27 cellular contexts compared by ENCODE assay signal in the genomic region with DNA sequence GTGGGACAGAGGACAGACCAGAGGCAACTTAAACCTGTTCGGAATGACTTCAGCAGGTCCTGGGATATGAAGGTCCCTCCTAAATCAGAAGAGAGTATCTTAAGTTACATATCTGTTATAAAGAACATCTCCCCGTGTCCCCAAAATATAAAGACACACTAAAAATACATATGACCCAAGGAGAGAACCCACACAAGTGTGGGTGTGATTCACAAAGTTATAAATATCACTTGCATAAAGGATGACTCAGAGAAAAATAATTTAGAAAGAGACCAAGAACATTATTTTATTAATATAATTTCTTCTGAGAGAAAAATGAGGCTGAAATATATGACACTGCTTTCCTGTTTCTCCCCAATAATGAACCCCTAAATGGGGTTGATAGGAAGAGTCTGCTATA. TPM values are rescaled to one million over a fixed set of nuclear protein-coding genes. Genes with fewer than 3 reads are reported as not detected.
DNase-seq lines count a peak whose midpoint lies in the region; ATAC-seq, FAIRE-seq and TF ChIP-seq lines count a peak whose summit lies in the region.
"Had no signal": no experiment of that assay in that cellular context is flagged by ENCODE, and none has a peak within 500 bp of the region (broad histone marks: within the 10 kb centered on the region; RNA-seq: fewer than 3 reads in every experiment).

No MANE protein-coding gene starts in this region.

- no peak overlapping the region for H2AK5ac ChIP-seq in mesenchymal stem cell (ENCODE audit: low read length, severe bottlenecking)

- H3K27ac ChIP-seq in GM12878 (ENCODE audit: control insufficient read depth, insufficient read depth) (no peak overlapping the region), mesenchymal stem cell (ENCODE audit: low read length, poor library complexity, severe bottlenecking) (no peak overlapping the region)
- H3K27ac ChIP-seq: left ventricle myocardium inferior, Peyer's patch, SK-N-MC had no signal

- no TSS peak for BruUV-seq in GM12878 (replicated peaks; lab: Mats Ljungman, UMichigan)

- RAD21 ChIA-PET in GM12878 (lab: Charles Lee; ENCODE audit: unreplicated experiment), result interaction anchor here (1.3 to 4.5 kb wide), 6 partner anchors 12 to 208 kb away, joined by 3 to 41 read pairs (median 6); no protein-coding TSS in a partner anchor

- SMC1A ChIA-PET in GM12878 (lab: Charles Lee; ENCODE audit: uncharacterized antibody, unreplicated experiment), result interaction anchor here (1.6 to 4.9 kb wide), 3 partner anchors 13 to 717 kb away, joined by 4 to 92 read pairs (median 20); partner anchors contain the start of gene OR5B21

- no peaks in the 10 kb centered on the region for H3K27me3 ChIP-seq in GM12878 (replicated peaks in 1 of 2; ENCODE audit: control insufficient read depth in 2 of 2, insufficient read depth in 2 of 2, low read length in 1 of 2)
- H3K27me3 ChIP-seq in mesenchymal stem cell (ENCODE audit: control insufficient read depth in 1 of 2, insufficient read depth in 1 of 2, low read length in 2 of 2), result no peaks in the 10 kb centered on the region
- H3K27me3 ChIP-seq: Peyer's patch had no signal

- in situ Hi-C loops in GM12878 (cut with MboI), result no loop called here

- no peak for DNase-seq in stimulated activated naive CD8-positive, alpha-beta T cell treated with anti-CD3 and anti-CD28 coated beads, Interleukin-15, Interleukin-2, amounts not matched to agents 100 U/mL and 50 U/mL, for 24 hours
- no peak for DNase-seq in GM12878 (ENCODE audit: low read depth, low spot score)
- no peak for DNase-seq in mesenchymal stem cell
- no peak for DNase-seq in germinal center (ENCODE audit: low spot score)
- DNase-seq in GM20000 (ENCODE audit: low spot score), result no peak
- no peak for DNase-seq in NCI-H1048 (lab: John Stamatoyannopoulos, UW)
- DNase-seq: activated naive CD4-positive, alpha-beta T cell treated with anti-CD3 and anti-CD28 coated beads, Interleukin-2, amount 50 U/mL, for 16 hours; activated T-cell treated with anti-CD3 and anti-CD28 coated beads, Interleukin-2, amount 50 U/mL, for 4 hours; dermis blood vessel endothelial cell; erythroblast; GDM1; glutamatergic neuron; left ventricle myocardium inferior; mucosa of descending colon; NCI-H1092; NCI-H2029 treated with DMSO at 0.1 percent for 48 hours; NCI-H446 treated with DMSO at 0.1 percent for 48 hours; Peyer's patch; retina; stimulated activated naive CD4-positive, alpha-beta T cell; T-helper 9 cell had no signal

- H2AFZ ChIP-seq in GM12878 (ENCODE audit: control insufficient read depth, low read depth, low read length) (no peak overlapping the region), mesenchymal stem cell (ENCODE audit: low read depth, low read length) (no peak overlapping the region)

- no peaks in the 10 kb centered on the region for H3K79me2 ChIP-seq in GM12878 (ENCODE audit: control insufficient read depth, insufficient read depth, low read length)

- ATAC-seq in stimulated activated naive CD8-positive, alpha-beta T cell treated with anti-CD3 and anti-CD28 coated beads, Interleukin-15, Interleukin-2, amounts not matched to agents 100 U/mL and 50 U/mL, for 24 hours, result no peak
- ATAC-seq in GM12878 (no peak; the same call in 2 of the 3 replicates), GM18870 (IDR thresholded peaks at IDR 0.05; ENCODE audit: unreplicated experiment) (no peak)
- ATAC-seq: activated T-cell treated with anti-CD3 and anti-CD28 coated beads, Interleukin-2, amount 50 U/mL, for 4 hours; mucosa of descending colon had no signal

- peak overlapping the region; percentile 10 for H3K27ac Mint-ChIP-seq in stimulated activated naive CD8-positive, alpha-beta T cell treated with anti-CD3 and anti-CD28 coated beads, Interleukin-15, Interleukin-2, amounts not matched to agents 100 ng/mL and 50 ng/mL, for 24 hours
- H3K27ac Mint-ChIP-seq: brain, CD14-positive monocyte had no signal

- no peak overlapping the region for H2BK12ac ChIP-seq in mesenchymal stem cell (ENCODE audit: low read length in 2 of 2)

- TF ChIP-seq CTCF in GM12878 (IDR thresholded peaks at IDR 0.05 in 2 of 3, conservative IDR thresholded peaks at IDR 0.05 in 1 of 3; ENCODE audit: control insufficient read depth in 2 of 3, extremely low read depth in 1 of 3, insufficient read depth in 1 of 3, low read depth in 3 of 3, low read length in 3 of 3) (no peak), GM20000 (IDR thresholded peaks at IDR 0.05; ENCODE audit: extremely low read depth, missing control alignments) (no peak)

- H3K9me3 ChIP-seq in GM12878 (replicated peaks; ENCODE audit: control insufficient read depth, insufficient read depth, low read length), result no peaks in the 10 kb centered on the region
- H3K9me3 ChIP-seq in mesenchymal stem cell (ENCODE audit: control insufficient read depth, low read length), result no peaks in the 10 kb centered on the region
- H3K9me3 ChIP-seq: left ventricle myocardium inferior, mucosa of descending colon, Peyer's patch had no signal

- H3K4me2 ChIP-seq in GM12878 (ENCODE audit: control insufficient read depth, insufficient read depth) (no peak overlapping the region), mesenchymal stem cell (ENCODE audit: low read length, poor library complexity, severe bottlenecking) (no peak overlapping the region)

- no peak overlapping the region for H3K14ac ChIP-seq in mesenchymal stem cell (ENCODE audit: low read length in 2 of 2)

- no peaks in the 10 kb centered on the region for H3K9me3 Mint-ChIP-seq in stimulated activated naive CD8-positive, alpha-beta T cell treated with anti-CD3 and anti-CD28 coated beads, Interleukin-15, Interleukin-2, amounts not matched to agents 100 ng/mL and 50 ng/mL, for 24 hours
- H3K9me3 Mint-ChIP-seq: activated T-cell treated with anti-CD3 and anti-CD28 coated beads, Interleukin-2, amount 50 U/mL, for 4 hours; brain had no signal

- H2BK5ac ChIP-seq in mesenchymal stem cell (ENCODE audit: low read depth, low read length, poor library complexity, severe bottlenecking), result no peak overlapping the region

- H3K4me3 ChIP-seq in GM12878 (no peak overlapping the region), mesenchymal stem cell (ENCODE audit: insufficient read depth in 1 of 2, low read depth in 1 of 2, low read length in 2 of 2) (no peak overlapping the region)
- H3K4me3 ChIP-seq: left ventricle myocardium inferior, mucosa of descending colon, Peyer's patch, SK-N-MC had no signal

- H3K4me1 ChIP-seq in GM12878 (ENCODE audit: control insufficient read depth, insufficient read depth, low read length), result peaks cover 9% of the 10 kb centered on the region; the same call in 1 of the 2 replicates
- no peaks in the 10 kb centered on the region for H3K4me1 ChIP-seq in mesenchymal stem cell (ENCODE audit: control insufficient read depth, insufficient read depth, low read depth, low read length)
- H3K4me1 ChIP-seq: Peyer's patch had no signal

- TF ChIP-seq RAD21 in GM12878 (IDR thresholded peaks at IDR 0.05; ENCODE audit: insufficient read depth, low read depth, low read length), result no peak

- no peak for TF ChIP-seq POLR2A in GM12878 (IDR thresholded peaks at IDR 0.05; ENCODE audit: low read depth, low read length)

- no peak overlapping the region for H2BK15ac ChIP-seq in mesenchymal stem cell (ENCODE audit: low read depth, poor library complexity, severe bottlenecking)

- intact Hi-C loops in GM12878 (cut with micrococcal nuclease; ENCODE audit: unreplicated experiment), result no loop called here

- CTCF ChIA-PET in GM12878 (lab: Yijun Ruan, JAX), result interaction anchor here (1.5 to 3.3 kb wide), 3 partner anchors 11 to 30 kb away, joined by 5 to 35 read pairs (median 6); no protein-coding TSS in a partner anchor

- H3K4me3 Mint-ChIP-seq in stimulated activated naive CD8-positive, alpha-beta T cell treated with anti-CD3 and anti-CD28 coated beads, Interleukin-15, Interleukin-2, amounts not matched to agents 100 ng/mL and 50 ng/mL, for 24 hours, result no peak overlapping the region
- H3K4me3 Mint-ChIP-seq: activated T-cell treated with anti-CD3 and anti-CD28 coated beads, Interleukin-2, amount 50 U/mL, for 4 hours; brain; CD14-positive monocyte had no signal

- H3K27me3 Mint-ChIP-seq in stimulated activated naive CD8-positive, alpha-beta T cell treated with anti-CD3 and anti-CD28 coated beads, Interleukin-15, Interleukin-2, amounts not matched to agents 100 ng/mL and 50 ng/mL, for 24 hours, result no peaks in the 10 kb centered on the region
- H3K27me3 Mint-ChIP-seq: brain had no signal

- no peak for FAIRE-seq in GM12878 (lab: Jason Lieb, UNC)

- no peak for TF ChIP-seq EP300 in GM12878 (IDR thresholded peaks at IDR 0.05; ENCODE audit: borderline replicate concordance in 1 of 2, control insufficient read depth in 1 of 2, low read depth in 2 of 2, low read length in 2 of 2)

- H3K4me1 Mint-ChIP-seq in stimulated activated naive CD8-positive, alpha-beta T cell treated with anti-CD3 and anti-CD28 coated beads, Interleukin-15, Interleukin-2, amounts not matched to agents 100 ng/mL and 50 ng/mL, for 24 hours (ENCODE audit: low read depth), result peaks cover 47% of the 10 kb centered on the region

- H3K4ac ChIP-seq in mesenchymal stem cell (ENCODE audit: low read depth in 1 of 2, low read length in 2 of 2), result no peak overlapping the region

- no peak overlapping the region for H3K23ac ChIP-seq in mesenchymal stem cell (ENCODE audit: low read length in 2 of 2)

- 54% methylated on average over 2 of the region's 2 CpGs for WGBS in GM12878 (ENCODE audit: insufficient coverage, insufficient replicate concordance, low lambda C conversion rate, missing lambda C conversion rate)
- no CpG with 5 or more reads among the region's 2 CpGs for WGBS in mesenchymal stem cell

- H3K18ac ChIP-seq in mesenchymal stem cell (ENCODE audit: low read depth in 1 of 2, low read length in 2 of 2), result no peak overlapping the region

- H2BK120ac ChIP-seq in mesenchymal stem cell (ENCODE audit: low read depth, low read length), result no peak overlapping the region

- H3K36me3 ChIP-seq in GM12878 (ENCODE audit: control insufficient read depth in 2 of 2, insufficient read depth in 2 of 2, low read length in 1 of 2), result 0 out of 4 replicates have a peak, but pooled peaks cover 0 to 3% of the 10 kb centered on the region in 2 experiments
- H3K36me3 ChIP-seq in mesenchymal stem cell (ENCODE audit: control insufficient read depth in 1 of 2, insufficient read depth in 2 of 2, low read depth in 1 of 2, low read length in 2 of 2), result peaks cover 0 to 6% of the 10 kb centered on the region in 2 experiments
- H3K36me3 ChIP-seq: left ventricle myocardium inferior, Peyer's patch had no signal

- H4K20me1 ChIP-seq in GM12878 (ENCODE audit: control insufficient read depth, insufficient read depth), result no peaks in the 10 kb centered on the region

- H3K36me3 Mint-ChIP-seq in stimulated activated naive CD8-positive, alpha-beta T cell treated with anti-CD3 and anti-CD28 coated beads, Interleukin-15, Interleukin-2, amounts not matched to agents 100 ng/mL and 50 ng/mL, for 24 hours (ENCODE audit: low read depth), result peaks cover 3% of the 10 kb centered on the region
- H3K36me3 Mint-ChIP-seq: brain, CD14-positive monocyte had no signal

- POLR2A ChIA-PET in GM12878 (lab: Charles Lee), result no interaction called here

- H3K9ac ChIP-seq in GM12878 (ENCODE audit: control insufficient read depth, insufficient read depth, low read length), result no peak overlapping the region
- peak overlapping the region; percentile 42 for H3K9ac ChIP-seq in mesenchymal stem cell (ENCODE audit: low read length)

- no peak overlapping the region for H4K91ac ChIP-seq in mesenchymal stem cell (ENCODE audit: low read length)

- no peak overlapping the region for H4K8ac ChIP-seq in mesenchymal stem cell (ENCODE audit: low read length)

- H3K79me1 ChIP-seq in mesenchymal stem cell (replicated peaks; ENCODE audit: low read length, poor library complexity, severe bottlenecking), result no peaks in the 10 kb centered on the region

RNA-seq across cellular contexts. Expression of gene OR5B21, which starts 14.2 kb away (rescaled TPM):
- 4.4 and 6.8 TPM in 2 replicates for total RNA-seq in GM12878 (2013; cell fraction: nucleolus; rRNA removed)
- total RNA-seq in GM12878 (2014; rRNA removed), result 0.11 TPM in 1 of 2 replicates, not detected in the other
- total RNA-seq in GM12878 (2014; rRNA removed; fragmentation: Illumina TruSeq; extraction: Trizol), result 0.22 and 0.41 TPM in 2 replicates
- total RNA-seq in GM12878 (2021), result not detected in 2 replicates
- polyA plus RNA-seq in GM12878 (2011; ENCODE audit: low read depth), result not detected
- 0.40 and 0.41 TPM in 2 replicates for polyA plus RNA-seq in GM12878 (2011; rRNA removed)
- polyA plus RNA-seq in GM12878 (2011; cell fraction: cytosol; rRNA removed), result 0.13 TPM in 1 of 2 replicates, not detected in the other
- polyA plus RNA-seq in GM12878 (2011; cell fraction: nucleus; rRNA removed), result 1.6 and 2.6 TPM in 2 replicates
- polyA plus RNA-seq in GM12878 (2012), result not detected in 2 replicates
- 0.22 TPM in 1 of 2 replicates, not detected in the other for polyA plus RNA-seq in GM12878 (2014; fragmentation: Illumina TruSeq; extraction: Trizol)
- polyA plus RNA-seq in GM12878 (2014; fragmentation: Nextera tagmentation; extraction: Ambion mirVana), result not detected
- polyA plus RNA-seq in GM12878 (2014; rRNA removed), result not detected in 2 replicates
- not detected for polyA plus RNA-seq in GM12878 (2016; fragmentation: Nextera tagmentation; extraction: Ambion mirVana)
- polyA minus RNA-seq in GM12878 (2011; rRNA and poly(A)+ RNA removed), result 7.3 and 10.6 TPM in 2 replicates
- not detected in 2 replicates for polyA minus RNA-seq in GM12878 (2011; cell fraction: cytosol; rRNA and poly(A)+ RNA removed)
- 6.8 and 12.3 TPM in 2 replicates for polyA minus RNA-seq in GM12878 (2011; cell fraction: nucleus; rRNA and poly(A)+ RNA removed)
- not detected for polyA plus RNA-seq in mesenchymal stem cell (2013, experiment 1 of 2)
- polyA plus RNA-seq in mesenchymal stem cell (2013, experiment 2 of 2), result not detected
- total RNA-seq: A172; activated T-cell treated with anti-CD3 and anti-CD28 coated beads, Interleukin-2, amount 50 U/mL, for 4 hours; dermis blood vessel endothelial cell; left ventricle myocardium inferior; mucosa of descending colon; Peyer's patch had no signal
- polyA plus RNA-seq: CD14-positive monocyte had no signal

RNA-seq across cellular contexts. Expression of gene OR5B12, which starts 51.6 kb away (rescaled TPM):
- 0.51 and 1.0 TPM in 2 replicates for total RNA-seq in GM12878 (2013; cell fraction: nucleolus; rRNA removed)
- total RNA-seq in GM12878 (2014; rRNA removed), result not detected in 2 replicates
- total RNA-seq in GM12878 (2014; rRNA removed; fragmentation: Illumina TruSeq; extraction: Trizol), result not detected in 2 replicates
- total RNA-seq in GM12878 (2021), result not detected in 2 replicates
- not detected for polyA plus RNA-seq in GM12878 (2011; ENCODE audit: low read depth)
- 0.29 and 0.35 TPM in 2 replicates for polyA plus RNA-seq in GM12878 (2011; rRNA removed)
- polyA plus RNA-seq in GM12878 (2011; cell fraction: cytosol; rRNA removed), result 0.15 and 0.25 TPM in 2 replicates
- polyA plus RNA-seq in GM12878 (2011; cell fraction: nucleus; rRNA removed), result 0.31 and 0.61 TPM in 2 replicates
- not detected in 2 replicates for polyA plus RNA-seq in GM12878 (2012)
- polyA plus RNA-seq in GM12878 (2014; fragmentation: Illumina TruSeq; extraction: Trizol), result not detected in 2 replicates
- polyA plus RNA-seq in GM12878 (2014; fragmentation: Nextera tagmentation; extraction: Ambion mirVana), result not detected
- not detected in 2 replicates for polyA plus RNA-seq in GM12878 (2014; rRNA removed)
- not detected for polyA plus RNA-seq in GM12878 (2016; fragmentation: Nextera tagmentation; extraction: Ambion mirVana)
- polyA minus RNA-seq in GM12878 (2011; rRNA and poly(A)+ RNA removed), result 0.59 and 0.93 TPM in 2 replicates
- not detected in 2 replicates for polyA minus RNA-seq in GM12878 (2011; cell fraction: cytosol; rRNA and poly(A)+ RNA removed)
- polyA minus RNA-seq in GM12878 (2011; cell fraction: nucleus; rRNA and poly(A)+ RNA removed), result 0.60 and 1.5 TPM in 2 replicates
- not detected for polyA plus RNA-seq in mesenchymal stem cell (2013, experiment 1 of 2)
- polyA plus RNA-seq in mesenchymal stem cell (2013, experiment 2 of 2), result not detected
- total RNA-seq: A172; activated T-cell treated with anti-CD3 and anti-CD28 coated beads, Interleukin-2, amount 50 U/mL, for 4 hours; dermis blood vessel endothelial cell; left ventricle myocardium inferior; mucosa of descending colon; Peyer's patch had no signal
- polyA plus RNA-seq: CD14-positive monocyte had no signal
